ENCODE assay signal across 25 cellular contexts in genomic region chr17:46033392-46033791, GRCh38. TPM values are rescaled to one million over a fixed set of nuclear protein-coding genes. Genes with fewer than 3 reads are reported as not detected.
DNase-seq lines count a peak whose midpoint lies in the region; ATAC-seq and TF ChIP-seq lines count a peak whose summit lies in the region.
"Had no signal": no experiment of that assay in that cellular context is flagged by ENCODE, and none has a peak within 500 bp of the region (broad histone marks: within the 10 kb centered on the region; RNA-seq: fewer than 3 reads in every experiment).

No MANE protein-coding gene starts in this region.

- H3K4me1 Mint-ChIP-seq in natural killer cell (peaks cover 34 to 43% of the 10 kb centered on the region in 2 donors), endothelial cell (ENCODE audit: unreplicated experiment) (peaks cover 20% of the 10 kb centered on the region)
- H3K4me1 Mint-ChIP-seq in natural killer cell treated with Interleukin-12 subunit alpha and Interleukin-12 subunit beta and Interleukin-15 and Interleukin-18, amount 100 ng/mL, for 72 hours (ENCODE audit: low read depth in 2 of 2) = peaks cover 17 to 35% of the 10 kb centered on the region in 2 donors
- H3K4me1 Mint-ChIP-seq in activated T-helper 1 cell treated with anti-CD3 and anti-CD28 coated beads, Interleukin-12 subunit alpha, Interleukin-12 subunit beta, Interleukin-2, Interleukin-4 antibody, amounts not matched to agents 30 ng/mL and 10 ng/mL and 1 ng/mL, durations not matched to agents 14 hours and 24 hours and 36 hours (ENCODE audit: low read depth) = peaks cover 36% of the 10 kb centered on the region
- peaks cover 29 to 37% of the 10 kb centered on the region in 2 donors for H3K4me1 Mint-ChIP-seq in stimulated activated naive B cell treated with anti-CD40 and anti-IgM and Interleukin-4, amounts not matched to agents 10 μg/mL and 1 μg/mL and 100 μg/mL, for 72 hours

- TF ChIP-seq CTCF in natural killer cell (IDR thresholded peaks at IDR 0.05) (no peak), endothelial cell (IDR thresholded peaks at IDR 0.05; ENCODE audit: unreplicated experiment) (no peak)

- H3K4me3 Mint-ChIP-seq in natural killer cell (no peak overlapping the region), endothelial cell (ENCODE audit: unreplicated experiment) (peak overlapping the region; percentile 12)
- no peak overlapping the region for H3K4me3 Mint-ChIP-seq in natural killer cell treated with Interleukin-12 subunit alpha and Interleukin-12 subunit beta and Interleukin-15 and Interleukin-18, amount 100 ng/mL, for 72 hours
- H3K4me3 Mint-ChIP-seq in activated T-helper 1 cell treated with anti-CD3 and anti-CD28 coated beads, Interleukin-12 subunit alpha, Interleukin-12 subunit beta, Interleukin-2, Interleukin-4 antibody, amounts not matched to agents 30 ng/mL and 10 ng/mL and 1 ng/mL, durations not matched to agents 14 hours and 24 hours and 36 hours = no peak overlapping the region
- H3K4me3 Mint-ChIP-seq in stimulated activated naive B cell treated with anti-CD40 and anti-IgM and Interleukin-4, amounts not matched to agents 10 μg/mL and 1 μg/mL and 100 μg/mL, for 72 hours = no peak overlapping the region
- H3K4me3 Mint-ChIP-seq: B cell had no signal

- no peak for DNase-seq in natural killer cell
- no peak for DNase-seq in natural killer cell treated with Interleukin-12 subunit alpha and Interleukin-12 subunit beta and Interleukin-15 and Interleukin-18, amount 100 ng/mL, for 72 hours (ENCODE audit: low spot score)
- no peak for DNase-seq in activated T-helper 1 cell treated with anti-CD3 and anti-CD28 coated beads, Interleukin-12 subunit alpha, Interleukin-12 subunit beta, Interleukin-2, Interleukin-4 antibody, amounts not matched to agents 30 ng/mL and 10 ng/mL and 1 ng/mL, durations not matched to agents 14 hours and 24 hours and 36 hours (ENCODE audit: low spot score)
- no peak for DNase-seq in endothelial cell (ENCODE audit: low spot score)
- no peak for DNase-seq in stimulated activated naive B cell treated with anti-CD40 and anti-IgM and Interleukin-4, amounts not matched to agents 10 μg/mL and 1 μg/mL and 100 μg/mL, for 72 hours
- no peak for DNase-seq in NCI-H146 treated with DMSO at 0.1 percent for 48 hours (lab: John Stamatoyannopoulos, UW; ENCODE audit: unreplicated experiment)
- DNase-seq in NCI-H526 (lab: John Stamatoyannopoulos, UW) = no peak
- DNase-seq in SIG-M5 (lab: John Stamatoyannopoulos, UW) = no peak
- DNase-seq: DMS153, GOT3, HCEC 1CT, MG63, NCI-H1417, NCI-H187 treated with DMSO at 0.1 percent for 48 hours, NCI-H2227 treated with DMSO at 0.1 percent for 48 hours, NCI-H510A, NCI-H748 treated with DMSO at 0.1 percent for 48 hours, SHP77 treated with DMSO at 0.1 percent for 48 hours had no signal

- H3K36me3 Mint-ChIP-seq in natural killer cell = peaks cover 26% of the 10 kb centered on the region
- peaks cover 28% of the 10 kb centered on the region for H3K36me3 Mint-ChIP-seq in natural killer cell treated with Interleukin-12 subunit alpha and Interleukin-12 subunit beta and Interleukin-15 and Interleukin-18, amount 100 ng/mL, for 72 hours
- H3K36me3 Mint-ChIP-seq in activated T-helper 1 cell treated with anti-CD3 and anti-CD28 coated beads, Interleukin-12 subunit alpha, Interleukin-12 subunit beta, Interleukin-2, Interleukin-4 antibody, amounts not matched to agents 30 ng/mL and 10 ng/mL and 1 ng/mL, durations not matched to agents 14 hours and 24 hours and 36 hours (ENCODE audit: low read depth) = peaks cover 53% of the 10 kb centered on the region
- H3K36me3 Mint-ChIP-seq in endothelial cell (ENCODE audit: low read depth, unreplicated experiment) = peaks cover 73% of the 10 kb centered on the region
- H3K36me3 Mint-ChIP-seq in stimulated activated naive B cell treated with anti-CD40 and anti-IgM and Interleukin-4, amounts not matched to agents 10 μg/mL and 1 μg/mL and 100 μg/mL, for 72 hours = peaks cover 46 to 71% of the 10 kb centered on the region in 2 donors

- intact Hi-C loops in natural killer cell (cut with micrococcal nuclease) = no loop called here
- intact Hi-C loops in activated T-helper 1 cell treated with anti-CD3 and anti-CD28 coated beads, Interleukin-12 subunit alpha, Interleukin-12 subunit beta, Interleukin-2, Interleukin-4 antibody, amounts not matched to agents 30 ng/mL and 10 ng/mL and 1 ng/mL, durations not matched to agents 14 hours and 24 hours and 36 hours (cut with micrococcal nuclease) = no loop called here

- H3K27me3 Mint-ChIP-seq in natural killer cell (ENCODE audit: low read depth in 2 of 2) (no peaks in the 10 kb centered on the region), endothelial cell (ENCODE audit: unreplicated experiment) (peaks cover 3% of the 10 kb centered on the region)
- H3K27me3 Mint-ChIP-seq in natural killer cell treated with Interleukin-12 subunit alpha and Interleukin-12 subunit beta and Interleukin-15 and Interleukin-18, amount 100 ng/mL, for 72 hours = no peaks in the 10 kb centered on the region
- no peaks in the 10 kb centered on the region for H3K27me3 Mint-ChIP-seq in activated T-helper 1 cell treated with anti-CD3 and anti-CD28 coated beads, Interleukin-12 subunit alpha, Interleukin-12 subunit beta, Interleukin-2, Interleukin-4 antibody, amounts not matched to agents 30 ng/mL and 10 ng/mL and 1 ng/mL, durations not matched to agents 14 hours and 24 hours and 36 hours (ENCODE audit: insufficient read depth)
- H3K27me3 Mint-ChIP-seq in stimulated activated naive B cell treated with anti-CD40 and anti-IgM and Interleukin-4, amounts not matched to agents 10 μg/mL and 1 μg/mL and 100 μg/mL, for 72 hours = no peaks in the 10 kb centered on the region
- H3K27me3 Mint-ChIP-seq: B cell had no signal

- H3K27ac Mint-ChIP-seq in natural killer cell (peak overlapping the region; percentile 67 to 70), endothelial cell (ENCODE audit: unreplicated experiment) (peak overlapping the region; percentile 80)
- H3K27ac Mint-ChIP-seq in natural killer cell treated with Interleukin-12 subunit alpha and Interleukin-12 subunit beta and Interleukin-15 and Interleukin-18, amount 100 ng/mL, for 72 hours = peak overlapping the region in 1 of 2 donors; percentile 11
- peak overlapping the region; percentile 1 for H3K27ac Mint-ChIP-seq in activated T-helper 1 cell treated with anti-CD3 and anti-CD28 coated beads, Interleukin-12 subunit alpha, Interleukin-12 subunit beta, Interleukin-2, Interleukin-4 antibody, amounts not matched to agents 30 ng/mL and 10 ng/mL and 1 ng/mL, durations not matched to agents 14 hours and 24 hours and 36 hours
- peak overlapping the region; percentile 42 for H3K27ac Mint-ChIP-seq in stimulated activated naive B cell treated with anti-CD40 and anti-IgM and Interleukin-4, amounts not matched to agents 10 μg/mL and 1 μg/mL and 100 μg/mL, for 72 hours
- H3K27ac Mint-ChIP-seq: B cell had no signal

- H3K9me3 Mint-ChIP-seq in natural killer cell = no peaks in the 10 kb centered on the region
- H3K9me3 Mint-ChIP-seq in natural killer cell treated with Interleukin-12 subunit alpha and Interleukin-12 subunit beta and Interleukin-15 and Interleukin-18, amount 100 ng/mL, for 72 hours = no peaks in the 10 kb centered on the region
- no peaks in the 10 kb centered on the region for H3K9me3 Mint-ChIP-seq in activated T-helper 1 cell treated with anti-CD3 and anti-CD28 coated beads, Interleukin-12 subunit alpha, Interleukin-12 subunit beta, Interleukin-2, Interleukin-4 antibody, amounts not matched to agents 30 ng/mL and 10 ng/mL and 1 ng/mL, durations not matched to agents 14 hours and 24 hours and 36 hours
- no peaks in the 10 kb centered on the region for H3K9me3 Mint-ChIP-seq in endothelial cell (ENCODE audit: unreplicated experiment)
- no peaks in the 10 kb centered on the region for H3K9me3 Mint-ChIP-seq in stimulated activated naive B cell treated with anti-CD40 and anti-IgM and Interleukin-4, amounts not matched to agents 10 μg/mL and 1 μg/mL and 100 μg/mL, for 72 hours

- ATAC-seq in natural killer cell = no peak
- no peak for ATAC-seq in natural killer cell treated with Interleukin-12 subunit alpha and Interleukin-12 subunit beta and Interleukin-15 and Interleukin-18, amount 100 ng/mL, for 72 hours
- ATAC-seq in stimulated activated naive B cell treated with anti-CD40 and anti-IgM and Interleukin-4, amounts not matched to agents 10 μg/mL and 1 μg/mL and 100 μg/mL, for 72 hours (replicated peaks) = no peak
- ATAC-seq: A549, HepG2, K562 had no signal

RNA-seq across cellular contexts. Expression of gene STH, which starts 34.3 kb away (rescaled TPM):
- total RNA-seq in natural killer cell (not detected), endothelial cell (ENCODE audit: unreplicated experiment) (not detected)
- not detected for total RNA-seq in natural killer cell treated with Interleukin-12 subunit alpha and Interleukin-12 subunit beta and Interleukin-15 and Interleukin-18, amount 100 ng/mL, for 72 hours
- not detected in 2 replicates for total RNA-seq in activated T-helper 1 cell treated with anti-CD3 and anti-CD28 coated beads, Interleukin-12 subunit alpha, Interleukin-12 subunit beta, Interleukin-2, Interleukin-4 antibody, amounts not matched to agents 30 ng/mL and 10 ng/mL and 1 ng/mL, durations not matched to agents 14 hours and 24 hours and 36 hours
- total RNA-seq: B cell, G401, HepG2, HT-29, K562, LHCN-M2 had no signal
